Comparison of ENCODE assay signal across 1 cellular context in the genomic region with DNA sequence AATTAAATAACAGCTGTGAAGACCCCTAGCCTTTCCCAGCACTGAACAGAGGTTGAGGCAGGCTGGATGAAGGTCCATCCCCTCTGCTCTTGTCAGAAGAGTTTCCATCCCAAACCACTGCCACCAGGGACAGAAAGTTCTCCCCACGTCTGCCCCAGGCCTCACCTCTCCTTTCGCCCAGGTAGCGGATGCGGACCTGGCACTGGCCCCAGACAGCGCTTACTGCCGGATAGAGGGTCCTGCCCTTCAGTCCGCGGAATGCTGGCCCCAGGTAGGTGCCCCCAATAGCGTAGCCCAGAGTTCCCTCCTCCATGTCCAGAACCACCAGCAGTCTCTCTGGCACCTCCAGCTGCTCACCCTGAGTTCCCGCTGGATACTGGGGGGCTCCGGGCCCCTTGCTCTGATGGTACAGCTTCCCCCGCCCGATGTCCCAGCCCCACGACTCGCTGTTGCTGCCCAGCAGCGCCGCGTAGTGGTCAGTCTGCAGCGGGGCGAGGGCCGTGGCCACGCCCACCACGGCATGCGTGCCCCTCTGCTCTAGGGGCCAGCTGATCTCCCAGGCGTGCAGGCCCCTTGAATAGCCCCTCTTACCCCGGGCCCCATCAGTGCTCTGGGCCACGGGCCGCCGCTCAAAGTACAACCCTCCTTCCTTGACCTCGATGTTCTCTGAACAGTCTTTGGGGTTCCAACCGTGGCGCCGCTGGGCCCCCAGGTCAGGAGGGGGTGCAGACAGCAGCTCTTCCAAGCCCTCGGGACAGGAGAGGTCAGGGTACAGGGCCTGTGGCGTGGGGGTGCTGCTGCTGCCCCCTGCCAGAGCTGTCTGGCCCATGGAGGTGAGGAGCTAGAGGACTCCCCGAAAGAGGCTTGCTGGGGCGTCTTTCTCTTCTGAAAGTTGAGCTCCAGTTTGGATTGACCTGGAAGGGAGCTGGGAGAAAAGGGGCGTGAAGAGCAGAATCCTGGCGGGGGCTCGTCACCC.
TF ChIP-seq lines count a peak whose summit lies in the region.

No MANE protein-coding gene starts in this region.

TF ChIP-seq in HepG2, 621 proteins besides CTCF, POLR2A, EP300 and RAD21 (continued from another document and continues in another):
- TF ChIP-seq, protein P1, sequence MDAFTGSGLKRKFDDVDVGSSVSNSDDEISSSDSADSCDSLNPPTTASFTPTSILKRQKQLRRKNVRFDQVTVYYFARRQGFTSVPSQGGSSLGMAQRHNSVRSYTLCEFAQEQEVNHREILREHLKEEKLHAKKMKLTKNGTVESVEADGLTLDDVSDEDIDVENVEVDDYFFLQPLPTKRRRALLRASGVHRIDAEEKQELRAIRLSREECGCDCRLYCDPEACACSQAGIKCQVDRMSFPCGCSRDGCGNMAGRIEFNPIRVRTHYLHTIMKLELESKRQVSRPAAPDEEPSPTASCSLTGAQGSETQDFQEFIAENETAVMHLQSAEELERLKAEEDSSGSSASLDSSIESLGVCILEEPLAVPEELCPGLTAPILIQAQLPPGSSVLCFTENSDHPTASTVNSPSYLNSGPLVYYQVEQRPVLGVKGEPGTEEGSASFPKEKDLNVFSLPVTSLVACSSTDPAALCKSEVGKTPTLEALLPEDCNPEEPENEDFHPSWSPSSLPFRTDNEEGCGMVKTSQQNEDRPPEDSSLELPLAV (CRISPR knock-in tag; conservative IDR thresholded peaks at IDR 0.05; ENCODE audit: low read depth) = no peak
- TF ChIP-seq, protein P2, sequence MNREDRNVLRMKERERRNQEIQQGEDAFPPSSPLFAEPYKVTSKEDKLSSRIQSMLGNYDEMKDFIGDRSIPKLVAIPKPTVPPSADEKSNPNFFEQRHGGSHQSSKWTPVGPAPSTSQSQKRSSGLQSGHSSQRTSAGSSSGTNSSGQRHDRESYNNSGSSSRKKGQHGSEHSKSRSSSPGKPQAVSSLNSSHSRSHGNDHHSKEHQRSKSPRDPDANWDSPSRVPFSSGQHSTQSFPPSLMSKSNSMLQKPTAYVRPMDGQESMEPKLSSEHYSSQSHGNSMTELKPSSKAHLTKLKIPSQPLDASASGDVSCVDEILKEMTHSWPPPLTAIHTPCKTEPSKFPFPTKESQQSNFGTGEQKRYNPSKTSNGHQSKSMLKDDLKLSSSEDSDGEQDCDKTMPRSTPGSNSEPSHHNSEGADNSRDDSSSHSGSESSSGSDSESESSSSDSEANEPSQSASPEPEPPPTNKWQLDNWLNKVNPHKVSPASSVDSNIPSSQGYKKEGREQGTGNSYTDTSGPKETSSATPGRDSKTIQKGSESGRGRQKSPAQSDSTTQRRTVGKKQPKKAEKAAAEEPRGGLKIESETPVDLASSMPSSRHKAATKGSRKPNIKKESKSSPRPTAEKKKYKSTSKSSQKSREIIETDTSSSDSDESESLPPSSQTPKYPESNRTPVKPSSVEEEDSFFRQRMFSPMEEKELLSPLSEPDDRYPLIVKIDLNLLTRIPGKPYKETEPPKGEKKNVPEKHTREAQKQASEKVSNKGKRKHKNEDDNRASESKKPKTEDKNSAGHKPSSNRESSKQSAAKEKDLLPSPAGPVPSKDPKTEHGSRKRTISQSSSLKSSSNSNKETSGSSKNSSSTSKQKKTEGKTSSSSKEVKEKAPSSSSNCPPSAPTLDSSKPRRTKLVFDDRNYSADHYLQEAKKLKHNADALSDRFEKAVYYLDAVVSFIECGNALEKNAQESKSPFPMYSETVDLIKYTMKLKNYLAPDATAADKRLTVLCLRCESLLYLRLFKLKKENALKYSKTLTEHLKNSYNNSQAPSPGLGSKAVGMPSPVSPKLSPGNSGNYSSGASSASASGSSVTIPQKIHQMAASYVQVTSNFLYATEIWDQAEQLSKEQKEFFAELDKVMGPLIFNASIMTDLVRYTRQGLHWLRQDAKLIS (CRISPR knock-in tag; IDR thresholded peaks at IDR 0.05) = no peak; the same call in 1 of the 2 replicates
- peak; percentile 77; the same call in 1 of the 2 replicates for TF ChIP-seq KDM4B (CRISPR knock-in tag; IDR thresholded peaks at IDR 0.05)
- TF ChIP-seq, protein P3, sequence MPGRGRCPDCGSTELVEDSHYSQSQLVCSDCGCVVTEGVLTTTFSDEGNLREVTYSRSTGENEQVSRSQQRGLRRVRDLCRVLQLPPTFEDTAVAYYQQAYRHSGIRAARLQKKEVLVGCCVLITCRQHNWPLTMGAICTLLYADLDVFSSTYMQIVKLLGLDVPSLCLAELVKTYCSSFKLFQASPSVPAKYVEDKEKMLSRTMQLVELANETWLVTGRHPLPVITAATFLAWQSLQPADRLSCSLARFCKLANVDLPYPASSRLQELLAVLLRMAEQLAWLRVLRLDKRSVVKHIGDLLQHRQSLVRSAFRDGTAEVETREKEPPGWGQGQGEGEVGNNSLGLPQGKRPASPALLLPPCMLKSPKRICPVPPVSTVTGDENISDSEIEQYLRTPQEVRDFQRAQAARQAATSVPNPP (CRISPR knock-in tag; IDR thresholded peaks at IDR 0.05) = peak; percentile 7; the same call in 1 of the 2 replicates
- TF ChIP-seq TRIM24 (CRISPR knock-in tag; IDR thresholded peaks at IDR 0.05) = no peak
- no peak; the same call in 1 of the 2 replicates for TF ChIP-seq PPARG (CRISPR knock-in tag; conservative IDR thresholded peaks at IDR 0.05)
- TF ChIP-seq NFYC (CRISPR knock-in tag; IDR thresholded peaks at IDR 0.05) = no peak
- TF ChIP-seq CCDC6 (CRISPR knock-in tag; IDR thresholded peaks at IDR 0.05) = peak; percentile 54
- no peak for TF ChIP-seq NFIB (CRISPR knock-in tag; IDR thresholded peaks at IDR 0.05; ENCODE audit: borderline replicate concordance)
- TF ChIP-seq XRCC5 (optimal IDR thresholded peaks at IDR 0.05; ENCODE audit: low read length) = peak; percentile 92
- TF ChIP-seq ZNF670 (CRISPR knock-in tag; IDR thresholded peaks at IDR 0.05; ENCODE audit: borderline replicate concordance) = peak; percentile 89
- TF ChIP-seq, protein P4, sequence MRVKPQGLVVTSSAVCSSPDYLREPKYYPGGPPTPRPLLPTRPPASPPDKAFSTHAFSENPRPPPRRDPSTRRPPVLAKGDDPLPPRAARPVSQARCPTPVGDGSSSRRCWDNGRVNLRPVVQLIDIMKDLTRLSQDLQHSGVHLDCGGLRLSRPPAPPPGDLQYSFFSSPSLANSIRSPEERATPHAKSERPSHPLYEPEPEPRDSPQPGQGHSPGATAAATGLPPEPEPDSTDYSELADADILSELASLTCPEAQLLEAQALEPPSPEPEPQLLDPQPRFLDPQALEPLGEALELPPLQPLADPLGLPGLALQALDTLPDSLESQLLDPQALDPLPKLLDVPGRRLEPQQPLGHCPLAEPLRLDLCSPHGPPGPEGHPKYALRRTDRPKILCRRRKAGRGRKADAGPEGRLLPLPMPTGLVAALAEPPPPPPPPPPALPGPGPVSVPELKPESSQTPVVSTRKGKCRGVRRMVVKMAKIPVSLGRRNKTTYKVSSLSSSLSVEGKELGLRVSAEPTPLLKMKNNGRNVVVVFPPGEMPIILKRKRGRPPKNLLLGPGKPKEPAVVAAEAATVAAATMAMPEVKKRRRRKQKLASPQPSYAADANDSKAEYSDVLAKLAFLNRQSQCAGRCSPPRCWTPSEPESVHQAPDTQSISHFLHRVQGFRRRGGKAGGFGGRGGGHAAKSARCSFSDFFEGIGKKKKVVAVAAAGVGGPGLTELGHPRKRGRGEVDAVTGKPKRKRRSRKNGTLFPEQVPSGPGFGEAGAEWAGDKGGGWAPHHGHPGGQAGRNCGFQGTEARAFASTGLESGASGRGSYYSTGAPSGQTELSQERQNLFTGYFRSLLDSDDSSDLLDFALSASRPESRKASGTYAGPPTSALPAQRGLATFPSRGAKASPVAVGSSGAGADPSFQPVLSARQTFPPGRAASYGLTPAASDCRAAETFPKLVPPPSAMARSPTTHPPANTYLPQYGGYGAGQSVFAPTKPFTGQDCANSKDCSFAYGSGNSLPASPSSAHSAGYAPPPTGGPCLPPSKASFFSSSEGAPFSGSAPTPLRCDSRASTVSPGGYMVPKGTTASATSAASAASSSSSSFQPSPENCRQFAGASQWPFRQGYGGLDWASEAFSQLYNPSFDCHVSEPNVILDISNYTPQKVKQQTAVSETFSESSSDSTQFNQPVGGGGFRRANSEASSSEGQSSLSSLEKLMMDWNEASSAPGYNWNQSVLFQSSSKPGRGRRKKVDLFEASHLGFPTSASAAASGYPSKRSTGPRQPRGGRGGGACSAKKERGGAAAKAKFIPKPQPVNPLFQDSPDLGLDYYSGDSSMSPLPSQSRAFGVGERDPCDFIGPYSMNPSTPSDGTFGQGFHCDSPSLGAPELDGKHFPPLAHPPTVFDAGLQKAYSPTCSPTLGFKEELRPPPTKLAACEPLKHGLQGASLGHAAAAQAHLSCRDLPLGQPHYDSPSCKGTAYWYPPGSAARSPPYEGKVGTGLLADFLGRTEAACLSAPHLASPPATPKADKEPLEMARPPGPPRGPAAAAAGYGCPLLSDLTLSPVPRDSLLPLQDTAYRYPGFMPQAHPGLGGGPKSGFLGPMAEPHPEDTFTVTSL (CRISPR knock-in tag; IDR thresholded peaks at IDR 0.05; ENCODE audit: borderline replicate concordance) = peak; percentile 12; the same call in 1 of the 2 replicates
- TF ChIP-seq, protein P5, sequence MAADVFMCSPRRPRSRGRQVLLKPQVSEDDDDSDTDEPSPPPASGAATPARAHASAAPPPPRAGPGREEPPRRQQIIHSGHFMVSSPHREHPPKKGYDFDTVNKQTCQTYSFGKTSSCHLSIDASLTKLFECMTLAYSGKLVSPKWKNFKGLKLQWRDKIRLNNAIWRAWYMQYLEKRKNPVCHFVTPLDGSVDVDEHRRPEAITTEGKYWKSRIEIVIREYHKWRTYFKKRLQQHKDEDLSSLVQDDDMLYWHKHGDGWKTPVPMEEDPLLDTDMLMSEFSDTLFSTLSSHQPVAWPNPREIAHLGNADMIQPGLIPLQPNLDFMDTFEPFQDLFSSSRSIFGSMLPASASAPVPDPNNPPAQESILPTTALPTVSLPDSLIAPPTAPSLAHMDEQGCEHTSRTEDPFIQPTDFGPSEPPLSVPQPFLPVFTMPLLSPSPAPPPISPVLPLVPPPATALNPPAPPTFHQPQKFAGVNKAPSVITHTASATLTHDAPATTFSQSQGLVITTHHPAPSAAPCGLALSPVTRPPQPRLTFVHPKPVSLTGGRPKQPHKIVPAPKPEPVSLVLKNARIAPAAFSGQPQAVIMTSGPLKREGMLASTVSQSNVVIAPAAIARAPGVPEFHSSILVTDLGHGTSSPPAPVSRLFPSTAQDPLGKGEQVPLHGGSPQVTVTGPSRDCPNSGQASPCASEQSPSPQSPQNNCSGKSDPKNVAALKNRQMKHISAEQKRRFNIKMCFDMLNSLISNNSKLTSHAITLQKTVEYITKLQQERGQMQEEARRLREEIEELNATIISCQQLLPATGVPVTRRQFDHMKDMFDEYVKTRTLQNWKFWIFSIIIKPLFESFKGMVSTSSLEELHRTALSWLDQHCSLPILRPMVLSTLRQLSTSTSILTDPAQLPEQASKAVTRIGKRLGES (CRISPR knock-in tag; IDR thresholded peaks at IDR 0.05; ENCODE audit: borderline replicate concordance) = peak; percentile 41; the same call in 1 of the 2 replicates
- no peak for TF ChIP-seq HDAC6 (IDR thresholded peaks at IDR 0.05; ENCODE audit: low read depth, low read length)
- TF ChIP-seq SNAI1 (CRISPR knock-in tag; IDR thresholded peaks at IDR 0.05; ENCODE audit: borderline replicate concordance) = 0 out of 2 replicates have a peak, but pooled peaks have one; percentile 70
- TF ChIP-seq ARNTL (CRISPR knock-in tag; IDR thresholded peaks at IDR 0.05) = no peak; the same call in 1 of the 2 replicates
- no peak for TF ChIP-seq ZNF24 (IDR thresholded peaks at IDR 0.05)
- TF ChIP-seq ZNF292 (CRISPR knock-in tag; IDR thresholded peaks at IDR 0.05; ENCODE audit: borderline replicate concordance, low read depth) = no peak
- peak; percentile 21; the same call in 1 of the 2 replicates for TF ChIP-seq ETV5 (CRISPR knock-in tag; IDR thresholded peaks at IDR 0.05; ENCODE audit: borderline replicate concordance)
- TF ChIP-seq RBM39 (IDR thresholded peaks at IDR 0.05; ENCODE audit: low read depth, low read length, poor library complexity, severe bottlenecking) = peak; percentile 34
- no peak for TF ChIP-seq TCF7L2 (IDR thresholded peaks at IDR 0.05; ENCODE audit: low read depth, low read length)
- TF ChIP-seq SP4 (CRISPR knock-in tag; IDR thresholded peaks at IDR 0.05) = peak; percentile 91; the same call in 1 of the 2 replicates
- TF ChIP-seq, protein P6, sequence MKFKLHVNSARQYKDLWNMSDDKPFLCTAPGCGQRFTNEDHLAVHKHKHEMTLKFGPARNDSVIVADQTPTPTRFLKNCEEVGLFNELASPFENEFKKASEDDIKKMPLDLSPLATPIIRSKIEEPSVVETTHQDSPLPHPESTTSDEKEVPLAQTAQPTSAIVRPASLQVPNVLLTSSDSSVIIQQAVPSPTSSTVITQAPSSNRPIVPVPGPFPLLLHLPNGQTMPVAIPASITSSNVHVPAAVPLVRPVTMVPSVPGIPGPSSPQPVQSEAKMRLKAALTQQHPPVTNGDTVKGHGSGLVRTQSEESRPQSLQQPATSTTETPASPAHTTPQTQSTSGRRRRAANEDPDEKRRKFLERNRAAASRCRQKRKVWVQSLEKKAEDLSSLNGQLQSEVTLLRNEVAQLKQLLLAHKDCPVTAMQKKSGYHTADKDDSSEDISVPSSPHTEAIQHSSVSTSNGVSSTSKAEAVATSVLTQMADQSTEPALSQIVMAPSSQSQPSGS (CRISPR knock-in tag; IDR thresholded peaks at IDR 0.05) = peak; percentile 25; the same call in 1 of the 2 replicates
- TF ChIP-seq, protein P7, sequence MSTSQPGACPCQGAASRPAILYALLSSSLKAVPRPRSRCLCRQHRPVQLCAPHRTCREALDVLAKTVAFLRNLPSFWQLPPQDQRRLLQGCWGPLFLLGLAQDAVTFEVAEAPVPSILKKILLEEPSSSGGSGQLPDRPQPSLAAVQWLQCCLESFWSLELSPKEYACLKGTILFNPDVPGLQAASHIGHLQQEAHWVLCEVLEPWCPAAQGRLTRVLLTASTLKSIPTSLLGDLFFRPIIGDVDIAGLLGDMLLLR (CRISPR knock-in tag; IDR thresholded peaks at IDR 0.05) = peak; percentile 49; the same call in 1 of the 2 replicates
- TF ChIP-seq IKZF4 (CRISPR knock-in tag; IDR thresholded peaks at IDR 0.05; ENCODE audit: borderline replicate concordance, low read depth, not compliant biosample characterization) = no peak
- no peak for TF ChIP-seq SRSF1 (optimal IDR thresholded peaks at IDR 0.05; ENCODE audit: low read depth, low read length)
- no peak for TF ChIP-seq GABPA (IDR thresholded peaks at IDR 0.05; ENCODE audit: low read depth, low read length)
- peak; percentile 24; the same call in 1 of the 2 replicates for TF ChIP-seq GABPA (CRISPR knock-in tag; IDR thresholded peaks at IDR 0.05; ENCODE audit: low read depth)
- TF ChIP-seq, protein P8, sequence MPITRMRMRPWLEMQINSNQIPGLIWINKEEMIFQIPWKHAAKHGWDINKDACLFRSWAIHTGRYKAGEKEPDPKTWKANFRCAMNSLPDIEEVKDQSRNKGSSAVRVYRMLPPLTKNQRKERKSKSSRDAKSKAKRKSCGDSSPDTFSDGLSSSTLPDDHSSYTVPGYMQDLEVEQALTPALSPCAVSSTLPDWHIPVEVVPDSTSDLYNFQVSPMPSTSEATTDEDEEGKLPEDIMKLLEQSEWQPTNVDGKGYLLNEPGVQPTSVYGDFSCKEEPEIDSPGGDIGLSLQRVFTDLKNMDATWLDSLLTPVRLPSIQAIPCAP (CRISPR knock-in tag; IDR thresholded peaks at IDR 0.05; ENCODE audit: low read depth) = no peak
- TF ChIP-seq, protein P9, sequence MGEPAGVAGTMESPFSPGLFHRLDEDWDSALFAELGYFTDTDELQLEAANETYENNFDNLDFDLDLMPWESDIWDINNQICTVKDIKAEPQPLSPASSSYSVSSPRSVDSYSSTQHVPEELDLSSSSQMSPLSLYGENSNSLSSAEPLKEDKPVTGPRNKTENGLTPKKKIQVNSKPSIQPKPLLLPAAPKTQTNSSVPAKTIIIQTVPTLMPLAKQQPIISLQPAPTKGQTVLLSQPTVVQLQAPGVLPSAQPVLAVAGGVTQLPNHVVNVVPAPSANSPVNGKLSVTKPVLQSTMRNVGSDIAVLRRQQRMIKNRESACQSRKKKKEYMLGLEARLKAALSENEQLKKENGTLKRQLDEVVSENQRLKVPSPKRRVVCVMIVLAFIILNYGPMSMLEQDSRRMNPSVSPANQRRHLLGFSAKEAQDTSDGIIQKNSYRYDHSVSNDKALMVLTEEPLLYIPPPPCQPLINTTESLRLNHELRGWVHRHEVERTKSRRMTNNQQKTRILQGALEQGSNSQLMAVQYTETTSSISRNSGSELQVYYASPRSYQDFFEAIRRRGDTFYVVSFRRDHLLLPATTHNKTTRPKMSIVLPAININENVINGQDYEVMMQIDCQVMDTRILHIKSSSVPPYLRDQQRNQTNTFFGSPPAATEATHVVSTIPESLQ (CRISPR knock-in tag; conservative IDR thresholded peaks at IDR 0.05) = no peak; the same call in 1 of the 2 replicates
